In genomic region chr15:55318588-55319494, GRCh38 we compare ENCODE assay signal across 1 cellular context.
TF ChIP-seq lines count a peak whose summit lies in the region.

Gene PIGB, plus strand, starts transcription at chr15:55319222. Its CDS starts 29 bp downstream, at chr15:55319251.
Gene PIGBOS1, minus strand, starts transcription at chr15:55319123. Its CDS starts 1,331 bp downstream, at chr15:55317792.

TF ChIP-seq in HEK293, 187 proteins besides CTCF, POLR2A, EP300 and RAD21 (continued from another document and continues in another):
- peak; percentile 52 for TF ChIP-seq PRDM4 (tag by site-specific recombination; IDR thresholded peaks at IDR 0.05)
- TF ChIP-seq PATZ1 (tag by site-specific recombination; IDR thresholded peaks at IDR 0.05): peak; percentile 66; the same call in 1 of the 2 replicates
- peak; percentile 72; the same call in 1 of the 2 replicates for TF ChIP-seq ZBTB20 (tag by site-specific recombination; IDR thresholded peaks at IDR 0.05)
- TF ChIP-seq ATF2 (tag by site-specific recombination; IDR thresholded peaks at IDR 0.05; ENCODE audit: low read depth): 0 out of 2 replicates have a peak, but pooled peaks have one; percentile 4
- no peak for TF ChIP-seq SETDB1 (IDR thresholded peaks at IDR 0.05; ENCODE audit: insufficient read length, low read length)
- peak; percentile 93 for TF ChIP-seq PRDM10 (tag by site-specific recombination; IDR thresholded peaks at IDR 0.05)
- TF ChIP-seq ZNF670 (tag by site-specific recombination; IDR thresholded peaks at IDR 0.05; ENCODE audit: low read depth): no peak
- TF ChIP-seq TCF7L2 (IDR thresholded peaks at IDR 0.05; ENCODE audit: borderline replicate concordance, low read depth, low read length): no peak
- TF ChIP-seq ZFP37 (tag by site-specific recombination; IDR thresholded peaks at IDR 0.05): 0 out of 2 replicates have a peak, but pooled peaks have one; percentile 57
- TF ChIP-seq ZNF76 (tag by site-specific recombination; IDR thresholded peaks at IDR 0.05; ENCODE audit: borderline replicate concordance, low read depth): 0 out of 2 replicates have a peak, but pooled peaks have one; percentile 21
- TF ChIP-seq ZNF10 (tag by site-specific recombination; IDR thresholded peaks at IDR 0.05): 0 out of 2 replicates have a peak, but pooled peaks have one; percentile 32
- TF ChIP-seq ZFP41 (tag by site-specific recombination; IDR thresholded peaks at IDR 0.05; ENCODE audit: borderline replicate concordance): no peak
- no peak for TF ChIP-seq GLI2 (tag by site-specific recombination; IDR thresholded peaks at IDR 0.05; ENCODE audit: borderline replicate concordance, low read depth)
- TF ChIP-seq ZNF248 (tag by site-specific recombination; IDR thresholded peaks at IDR 0.05): no peak
- TF ChIP-seq ELK4 (IDR thresholded peaks at IDR 0.05; ENCODE audit: borderline replicate concordance, low read depth, low read length): no peak
- TF ChIP-seq ZSCAN30 (tag by site-specific recombination; IDR thresholded peaks at IDR 0.05): peak; percentile 83; the same call in 1 of the 2 replicates
- peak; percentile 52 for TF ChIP-seq TRIM28 (IDR thresholded peaks at IDR 0.05; ENCODE audit: borderline replicate concordance, low read length)
- TF ChIP-seq ZNF175 (tag by site-specific recombination; IDR thresholded peaks at IDR 0.05): no peak
- TF ChIP-seq ZNF561 (tag by site-specific recombination; IDR thresholded peaks at IDR 0.05; ENCODE audit: borderline replicate concordance): peak; percentile 51; the same call in 1 of the 2 replicates
- peak; percentile 90 for TF ChIP-seq ZBTB11 (tag by site-specific recombination; conservative IDR thresholded peaks at IDR 0.05; ENCODE audit: low read depth)
- TF ChIP-seq ZFP69B (tag by site-specific recombination; IDR thresholded peaks at IDR 0.05): peak; percentile 40; the same call in 1 of the 2 replicates
- TF ChIP-seq ZNF169 (tag by site-specific recombination; IDR thresholded peaks at IDR 0.05): no peak
- peak; percentile 98 for TF ChIP-seq ZBTB17 (tag by site-specific recombination; IDR thresholded peaks at IDR 0.05)
- TF ChIP-seq ZNF391 (tag by site-specific recombination; IDR thresholded peaks at IDR 0.05; ENCODE audit: borderline replicate concordance, low read depth): no peak
- peak; percentile 69 for TF ChIP-seq SP7 (tag by site-specific recombination; IDR thresholded peaks at IDR 0.05)
- TF ChIP-seq ZSCAN4 (tag by site-specific recombination; IDR thresholded peaks at IDR 0.05): no peak
- no peak for TF ChIP-seq ZNF830 (tag by site-specific recombination; IDR thresholded peaks at IDR 0.05; ENCODE audit: low read depth)
- peak; percentile 67 for TF ChIP-seq ZBTB26 (tag by site-specific recombination; optimal IDR thresholded peaks at IDR 0.05)
- no peak for TF ChIP-seq ZNF488 (tag by site-specific recombination; IDR thresholded peaks at IDR 0.05)
- TF ChIP-seq ZNF398 (tag by site-specific recombination; IDR thresholded peaks at IDR 0.05): peak; percentile 83
- 0 out of 2 replicates have a peak, but pooled peaks have one; percentile 5 for TF ChIP-seq ZIC2 (tag by site-specific recombination; IDR thresholded peaks at IDR 0.05)
- TF ChIP-seq ZNF585B (tag by site-specific recombination; IDR thresholded peaks at IDR 0.05): no peak
- 0 out of 2 replicates have a peak, but pooled peaks have one; percentile 35 for TF ChIP-seq YY1 (tag by site-specific recombination; IDR thresholded peaks at IDR 0.05)
- TF ChIP-seq BCL11B (tag by site-specific recombination; IDR thresholded peaks at IDR 0.05; ENCODE audit: low read depth): no peak
- TF ChIP-seq SP3 (tag by site-specific recombination; IDR thresholded peaks at IDR 0.05): 0 out of 2 replicates have a peak, but pooled peaks have one; percentile 23
